In the genomic region with DNA sequence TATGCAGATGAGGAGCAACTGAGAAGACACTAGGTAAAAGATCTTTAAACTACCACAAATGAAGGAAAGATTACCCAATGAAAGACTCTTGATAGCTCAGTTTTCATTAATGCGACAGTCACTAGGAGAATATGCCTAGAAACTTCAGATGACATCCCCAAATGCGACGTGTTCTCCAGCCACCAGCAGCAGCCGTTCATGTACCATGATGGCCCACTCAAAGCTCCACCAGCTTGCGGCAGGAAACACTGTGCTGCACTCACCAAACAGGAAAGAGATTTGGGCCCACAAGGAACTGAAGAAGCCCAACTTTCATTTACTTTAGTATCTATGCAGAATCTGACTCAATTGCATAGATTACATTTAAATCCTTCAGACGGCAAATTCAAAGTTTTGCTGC, we compare ENCODE assay signal across 12 cellular contexts. TPM values are rescaled to one million over a fixed set of nuclear protein-coding genes. Genes with fewer than 3 reads are reported as not detected.
DNase-seq lines count a peak whose midpoint lies in the region; ATAC-seq and TF ChIP-seq lines count a peak whose summit lies in the region.
"Had no signal": no experiment of that assay in that cellular context is flagged by ENCODE, and none has a peak within 500 bp of the region (broad histone marks: within the 10 kb centered on the region; RNA-seq: fewer than 3 reads in every experiment).

No MANE protein-coding gene starts in this region.

- H3K9me3 ChIP-seq in Karpas-422 (ENCODE audit: low read length) (no peaks in the 10 kb centered on the region), heart left ventricle (no peaks in the 10 kb centered on the region)
- H3K9me3 ChIP-seq: ascending aorta had no signal

- H3K27me3 ChIP-seq in Karpas-422 (ENCODE audit: low read length) = no peaks in the 10 kb centered on the region
- no peaks in the 10 kb centered on the region for H3K27me3 ChIP-seq in heart left ventricle
- H3K27me3 ChIP-seq: ascending aorta had no signal

- H3K4me3 Mint-ChIP-seq in CD14-positive monocyte (no peak overlapping the region), memory B cell (peak overlapping the region; percentile 75)

- H3K4me1 Mint-ChIP-seq in CD14-positive monocyte = peaks cover 65% of the 10 kb centered on the region
- H3K4me1 Mint-ChIP-seq in memory B cell = peaks cover 54% of the 10 kb centered on the region

- peaks cover 100% of the 10 kb centered on the region for H3K79me2 ChIP-seq in Karpas-422 (ENCODE audit: low read length)

- no peak for TF ChIP-seq POLR2A in heart left ventricle (IDR thresholded peaks at IDR 0.05)

- intact Hi-C loops in CD14-positive monocyte (cut with micrococcal nuclease) (no loop called here), heart left ventricle (cut with DNase I) (no loop called here)

- peaks cover 88% of the 10 kb centered on the region for H4K20me1 ChIP-seq in Karpas-422 (ENCODE audit: insufficient read depth, low read depth, low read length)

- no peak overlapping the region for H2AFZ ChIP-seq in Karpas-422 (ENCODE audit: low read length)

- H3K9me3 Mint-ChIP-seq in CD14-positive monocyte = no peaks in the 10 kb centered on the region
- no peaks in the 10 kb centered on the region for H3K9me3 Mint-ChIP-seq in memory B cell

- H3K4me1 ChIP-seq in Karpas-422 (ENCODE audit: low read length) (peaks cover 72% of the 10 kb centered on the region), heart left ventricle (peaks cover 13 to 100% (median 95%) of the 10 kb centered on the region in 12 donors)

- H3K27ac Mint-ChIP-seq in CD14-positive monocyte (peak overlapping the region in 6 of 7 donors; percentile 11 to 82 (median 70)), memory B cell (peak overlapping the region; percentile 78)

- peak overlapping the region; percentile 53 for H3K27ac ChIP-seq in Karpas-422 (ENCODE audit: low read length)
- H3K27ac ChIP-seq in heart left ventricle = peak overlapping the region in 1 of 12 donors; percentile 17
- H3K27ac ChIP-seq: ascending aorta had no signal

- no peak for TF ChIP-seq CTCF in CD14-positive monocyte (IDR thresholded peaks at IDR 0.05)
- no peak for TF ChIP-seq CTCF in heart left ventricle (IDR thresholded peaks at IDR 0.05)
- TF ChIP-seq CTCF in GM20000 (IDR thresholded peaks at IDR 0.05; ENCODE audit: extremely low read depth, missing control alignments) = no peak

- peak overlapping the region; percentile 41 for H3K9ac ChIP-seq in Karpas-422 (ENCODE audit: low read length)

- DNase-seq in CD14-positive monocyte (ENCODE audit: low spot score) (no peak), Karpas-422 (peak; percentile 64), memory B cell (ENCODE audit: low spot score in 2 of 2) (no peak), SK-N-DZ (ENCODE audit: low spot score) (no peak), heart left ventricle (no peak), GM20000 (ENCODE audit: low spot score) (no peak)
- peak; percentile 53 for DNase-seq in activated T-cell treated with anti-CD3 and anti-CD28 coated beads, Interleukin-2, amount 50 U/mL, for 1 hour
- DNase-seq: left ventricle myocardium superior, NCI-H2029 treated with DMSO at 0.1 percent for 48 hours, SW 1271 had no signal

- H3K27me3 Mint-ChIP-seq in CD14-positive monocyte (ENCODE audit: low read depth in 3 of 3) = no peaks in the 10 kb centered on the region
- H3K27me3 Mint-ChIP-seq in memory B cell = no peaks in the 10 kb centered on the region

- no peaks in the 10 kb centered on the region; the same call in 1 of the 2 replicates for H3K36me3 ChIP-seq in Karpas-422 (ENCODE audit: insufficient read depth, low read length)
- H3K36me3 ChIP-seq in heart left ventricle = peaks cover 0 to 2% (median 0%) of the 10 kb centered on the region in 9 donors
- H3K36me3 ChIP-seq: ascending aorta had no signal

- H3K9me2 ChIP-seq in Karpas-422 (replicated peaks; ENCODE audit: insufficient read depth, low read length) = no peaks in the 10 kb centered on the region

- H3K36me3 Mint-ChIP-seq in CD14-positive monocyte (peaks cover 4 to 9% of the 10 kb centered on the region in 2 donors), memory B cell (no peaks in the 10 kb centered on the region)

- 58 to 65% (median 63%) methylated on average over 6 of the region's 6 CpGs for WGBS in heart left ventricle, 4 donors

- peak overlapping the region; percentile 53 for H3K4me2 ChIP-seq in Karpas-422 (ENCODE audit: low read depth, low read length, poor library complexity, severe bottlenecking)

- peak; percentile 52 for ATAC-seq in memory B cell (ENCODE audit: low read depth)
- no peak for ATAC-seq in heart left ventricle
- ATAC-seq in HG02763 (IDR thresholded peaks at IDR 0.05; ENCODE audit: unreplicated experiment) = no peak
- ATAC-seq: left ventricle myocardium superior had no signal

- no peak overlapping the region for H3K4me3 ChIP-seq in Karpas-422 (ENCODE audit: low read length)
- no peak overlapping the region for H3K4me3 ChIP-seq in heart left ventricle
- H3K4me3 ChIP-seq: ascending aorta had no signal

RNA-seq across cellular contexts. Expression of a gene that starts 7.5 kb away (rescaled TPM):
- polyA plus RNA-seq in CD14-positive monocyte (10 to 100 TPM in 1 of 2 donors, 1 to 10 TPM in 1; 8.5 to 12.9 TPM), heart left ventricle (10 to 100 TPM; 16.5 to 20.1 TPM)
- total RNA-seq in Karpas-422 (2014; rRNA removed; shearing (Covaris generic); ENCODE audit: low replicate concordance) = 35.4 and 43.4 TPM in 2 replicates
- 66.0 and 80.4 TPM in 2 replicates for polyA plus RNA-seq in SK-N-DZ (2014; cell fraction: cytosol; rRNA removed)
- 235 and 328 TPM in 2 replicates for polyA plus RNA-seq in SK-N-DZ (2014; cell fraction: nucleus; rRNA removed)
- total RNA-seq in heart left ventricle = 10 to 100 TPM; 27.5 to 46.2 (median 38.9) TPM

RNA-seq across cellular contexts. Expression of a gene that starts 19.1 kb away (rescaled TPM):
- 10 to 100 TPM; 12.4 to 12.7 TPM for polyA plus RNA-seq in CD14-positive monocyte
- 31.3 and 48.2 TPM in 2 replicates for total RNA-seq in Karpas-422 (2014; rRNA removed; shearing (Covaris generic); ENCODE audit: low replicate concordance)
- polyA plus RNA-seq in SK-N-DZ (2014; cell fraction: cytosol; rRNA removed) = 65.3 and 72.2 TPM in 2 replicates
- 44.4 and 51.3 TPM in 2 replicates for polyA plus RNA-seq in SK-N-DZ (2014; cell fraction: nucleus; rRNA removed)
- 10 to 100 TPM; 14.7 to 22.2 (median 16.3) TPM for total RNA-seq in heart left ventricle
- polyA plus RNA-seq in heart left ventricle = 10 to 100 TPM in 1 of 2 donors, 1 to 10 TPM in 1; 6.2 to 15.8 TPM

RNA-seq across cellular contexts. Expression of a gene that starts 33.7 kb away (rescaled TPM):
- polyA plus RNA-seq in CD14-positive monocyte = under 1 TPM; 0.81 to 0.82 TPM
- 15.9 and 22.1 TPM in 2 replicates for total RNA-seq in Karpas-422 (2014; rRNA removed; shearing (Covaris generic); ENCODE audit: low replicate concordance)
- polyA plus RNA-seq in SK-N-DZ (2014; cell fraction: cytosol; rRNA removed) = 1.1 and 1.5 TPM in 2 replicates
- polyA plus RNA-seq in SK-N-DZ (2014; cell fraction: nucleus; rRNA removed) = 4.9 and 6.9 TPM in 2 replicates
- 1 to 10 TPM in 3 of 9 donors, under 1 TPM in 6; 0.16 to 6.6 (median 0.67) TPM for total RNA-seq in heart left ventricle
- 1 to 10 TPM; 1.7 to 2.6 TPM for polyA plus RNA-seq in heart left ventricle

RNA-seq across cellular contexts. Expression of a gene that starts 57.2 kb away (rescaled TPM):
- polyA plus RNA-seq in CD14-positive monocyte = under 1 TPM; 0.38 to 0.89 TPM
- total RNA-seq in Karpas-422 (2014; rRNA removed; shearing (Covaris generic); ENCODE audit: low replicate concordance) = 11.3 and 11.5 TPM in 2 replicates
- polyA plus RNA-seq in SK-N-DZ (2014; cell fraction: cytosol; rRNA removed) = 17.7 and 18.7 TPM in 2 replicates
- 12.5 and 14.3 TPM in 2 replicates for polyA plus RNA-seq in SK-N-DZ (2014; cell fraction: nucleus; rRNA removed)
- 1 to 10 TPM; 4.5 to 8.2 (median 6.1) TPM for total RNA-seq in heart left ventricle
- polyA plus RNA-seq in heart left ventricle = 1 to 10 TPM; 2.5 to 3.7 TPM

Comparison
In these comparisons a context has a peak if more than half of its experiments do, and no peak if none do; other contexts are left out.
1. DNase-seq: peak in Karpas-422 (single experiment) and activated T-cell treated with anti-CD3 and anti-CD28 coated beads, Interleukin-2, amount 50 U/mL, for 1 hour (single experiment); none in CD14-positive monocyte (single experiment), memory B cell (0 of 2), SK-N-DZ (single experiment), heart left ventricle (0 of 5) and GM20000 (single experiment).